Comparison of ENCODE assay signal across 2 cellular contexts in genomic region chr3:10182950-10183349, GRCh38.
TF ChIP-seq lines count a peak whose summit lies in the region.

No MANE protein-coding gene starts in this region.

TF ChIP-seq in IMR-90, 13 proteins besides CTCF, POLR2A, EP300 and RAD21 (continued from another document):
- TF ChIP-seq USF2 (IDR thresholded peaks at IDR 0.05; ENCODE audit: low read depth, low read length) (no peak), BHLHE40 (IDR thresholded peaks at IDR 0.05; ENCODE audit: low read depth, low read length) (no peak), MAFK (IDR thresholded peaks at IDR 0.05; ENCODE audit: low read depth, low read length) (no peak), CEBPB (IDR thresholded peaks at IDR 0.05; ENCODE audit: low read depth, low read length) (no peak), CHD1 (IDR thresholded peaks at IDR 0.05; ENCODE audit: low read depth, low read length) (no peak), NFE2L2 (IDR thresholded peaks at IDR 0.05; ENCODE audit: low read depth, low read length) (no peak), MAZ (IDR thresholded peaks at IDR 0.05; ENCODE audit: borderline replicate concordance, low read depth, low read length) (no peak), RFX5 (IDR thresholded peaks at IDR 0.05; ENCODE audit: low read depth, low read length) (no peak), ELK1 (IDR thresholded peaks at IDR 0.05; ENCODE audit: borderline replicate concordance, low read depth, low read length) (no peak), RCOR1 (IDR thresholded peaks at IDR 0.05; ENCODE audit: insufficient replicate concordance, low read length) (no peak), SMC3 (IDR thresholded peaks at IDR 0.05; ENCODE audit: low read depth, low read length) (no peak)

TF ChIP-seq in WTC11, 78 proteins besides CTCF, POLR2A, EP300 and RAD21 (continued from another document):
- TF ChIP-seq ZNF532 (CRISPR knock-in tag; IDR thresholded peaks at IDR 0.05; ENCODE audit: borderline replicate concordance): no peak
- TF ChIP-seq OVOL2 (CRISPR knock-in tag; IDR thresholded peaks at IDR 0.05; ENCODE audit: borderline replicate concordance): no peak
- no peak for TF ChIP-seq MXD4 (CRISPR knock-in tag; IDR thresholded peaks at IDR 0.05; ENCODE audit: borderline replicate concordance)
- no peak for TF ChIP-seq ESRRA (CRISPR knock-in tag; IDR thresholded peaks at IDR 0.05; ENCODE audit: borderline replicate concordance)
- TF ChIP-seq TEAD1 (CRISPR knock-in tag; IDR thresholded peaks at IDR 0.05): no peak
- no peak for TF ChIP-seq TP53 (CRISPR knock-in tag; IDR thresholded peaks at IDR 0.05)
- no peak for TF ChIP-seq CREB1 (CRISPR knock-in tag; IDR thresholded peaks at IDR 0.05)
- TF ChIP-seq KAT7 (CRISPR knock-in tag; IDR thresholded peaks at IDR 0.05; ENCODE audit: borderline replicate concordance): no peak
- TF ChIP-seq ZNF219 (CRISPR knock-in tag; IDR thresholded peaks at IDR 0.05; ENCODE audit: borderline replicate concordance): no peak
- TF ChIP-seq TEAD4 (CRISPR knock-in tag; IDR thresholded peaks at IDR 0.05): no peak
- TF ChIP-seq JUN (CRISPR knock-in tag; IDR thresholded peaks at IDR 0.05): no peak
- TF ChIP-seq NFATC4 (CRISPR knock-in tag; IDR thresholded peaks at IDR 0.05): no peak
- no peak for TF ChIP-seq ATF2 (CRISPR knock-in tag; IDR thresholded peaks at IDR 0.05; ENCODE audit: borderline replicate concordance, low read depth)
- no peak for TF ChIP-seq E2F4 (CRISPR knock-in tag; IDR thresholded peaks at IDR 0.05; ENCODE audit: borderline replicate concordance, low read depth)
